Comparison of ENCODE assay signal across 19 cellular contexts in genomic region chr6:157182503-157183254, GRCh38.
A peak's percentile ranks its signal among the peaks of the same experiment; 100 is the strongest.
DNase-seq lines count a peak whose midpoint lies in the region; ATAC-seq and TF ChIP-seq lines count a peak whose summit lies in the region.
"Had no signal": no experiment of that assay in that cellular context is flagged by ENCODE, and none has a peak within 500 bp of the region (broad histone marks: within the 10 kb centered on the region; RNA-seq: fewer than 3 reads in every experiment).

No MANE protein-coding gene starts in this region.

- H3K27me3 ChIP-seq in CD4-positive, alpha-beta T cell (ENCODE audit: control insufficient read depth, insufficient read depth, low read length): no peaks in the 10 kb centered on the region
- H3K27me3 ChIP-seq in DND-41 (ENCODE audit: insufficient read depth, low read length, poor library complexity) (no peaks in the 10 kb centered on the region), BE2C (no peaks in the 10 kb centered on the region), prostate gland (replicated peaks; ENCODE audit: insufficient read depth) (no peaks in the 10 kb centered on the region)
- no peaks in the 10 kb centered on the region for H3K27me3 ChIP-seq in naive thymus-derived CD4-positive, alpha-beta T cell (ENCODE audit: control insufficient read depth in 2 of 2, insufficient read depth in 2 of 2, low read length in 2 of 2)
- H3K27me3 ChIP-seq: esophagus muscularis mucosa, right lobe of liver had no signal

- no peak overlapping the region for H3K4me3 Mint-ChIP-seq in CD4-positive, alpha-beta T cell
- H3K4me3 Mint-ChIP-seq in activated naive CD8-positive, alpha-beta T cell treated with anti-CD3 and anti-CD28 coated beads, Interleukin-2, amount 10 ng/mL, durations not matched to agents 7 days and 5 days: no peak overlapping the region
- H3K4me3 Mint-ChIP-seq in naive thymus-derived CD4-positive, alpha-beta T cell: no peak overlapping the region

- H3K4me1 Mint-ChIP-seq in CD4-positive, alpha-beta T cell (ENCODE audit: low read depth): peaks cover 21% of the 10 kb centered on the region
- peaks cover 8% of the 10 kb centered on the region for H3K4me1 Mint-ChIP-seq in activated naive CD8-positive, alpha-beta T cell treated with anti-CD3 and anti-CD28 coated beads, Interleukin-2, amount 10 ng/mL, durations not matched to agents 7 days and 5 days
- H3K4me1 Mint-ChIP-seq in naive thymus-derived CD4-positive, alpha-beta T cell: peaks cover 11 to 32% (median 22%) of the 10 kb centered on the region in 7 donors

- TF ChIP-seq POLR2A in prostate gland (IDR thresholded peaks at IDR 0.05): no peak

- no peaks in the 10 kb centered on the region for H3K9me3 ChIP-seq in CD4-positive, alpha-beta T cell (ENCODE audit: control insufficient read depth, low read length)
- H3K9me3 ChIP-seq in DND-41 (ENCODE audit: insufficient read depth, low read length, severe bottlenecking) (no peaks in the 10 kb centered on the region), BE2C (no peaks in the 10 kb centered on the region), prostate gland (no peaks in the 10 kb centered on the region)
- no peaks in the 10 kb centered on the region for H3K9me3 ChIP-seq in naive thymus-derived CD4-positive, alpha-beta T cell (ENCODE audit: control insufficient read depth in 2 of 3, low read length in 3 of 3)
- H3K9me3 ChIP-seq: esophagus muscularis mucosa, right lobe of liver, SK-N-SH had no signal

- H3K27ac Mint-ChIP-seq in CD4-positive, alpha-beta T cell: peak overlapping the region; percentile 52
- no peak overlapping the region for H3K27ac Mint-ChIP-seq in activated naive CD8-positive, alpha-beta T cell treated with anti-CD3 and anti-CD28 coated beads, Interleukin-2, amount 10 ng/mL, durations not matched to agents 7 days and 5 days
- peak overlapping the region in 6 of 9 donors; percentile 7 to 71 (median 59) for H3K27ac Mint-ChIP-seq in naive thymus-derived CD4-positive, alpha-beta T cell
- H3K27ac Mint-ChIP-seq: activated T-helper 2 cell treated with anti-CD3 and anti-CD28 coated beads, Interferon-gamma antibody, Interleukin-2, Interleukin-4, amounts not matched to agents 10 μg/mL and 5 μg/mL and 100 μg/mL, durations not matched to agents 14 hours and 24 hours and 36 hours had no signal

- DNase-seq in CD4-positive, alpha-beta T cell: no peak
- DNase-seq in DND-41 (no peak), BE2C (no peak), prostate gland (ENCODE audit: low spot score) (no peak), SIG-M5 (lab: John Stamatoyannopoulos, UW) (no peak)
- no peak for DNase-seq in activated naive CD8-positive, alpha-beta T cell treated with anti-CD3 and anti-CD28 coated beads, Interleukin-2, amount 10 ng/mL, durations not matched to agents 7 days and 5 days
- DNase-seq in naive thymus-derived CD4-positive, alpha-beta T cell: no peak
- DNase-seq in activated CD8-positive, alpha-beta memory T cell treated with anti-CD3 and anti-CD28 coated beads for 24 hours: no peak
- DNase-seq: activated CD4-positive, alpha-beta T cell treated with anti-CD3 and anti-CD28 coated beads, Interleukin-2, amount 50 U/mL, for 48 hours; glutamatergic neuron; mesenchymal stem cell; MM.1S; NCI-H187 treated with DMSO at 0.1 percent for 48 hours; NCI-H524 treated with DMSO at 0.1 percent for 48 hours; right lobe of liver; SK-N-SH; stimulated activated CD4-positive, alpha-beta T cell treated with anti-CD3 and anti-CD28 coated beads, Interleukin-1b, Interleukin-23, amount 100 ng/mL, for 48 hours had no signal

- no peaks in the 10 kb centered on the region for H3K79me2 ChIP-seq in DND-41 (ENCODE audit: insufficient read depth, low read length)

- H3K4me3 ChIP-seq in DND-41 (ENCODE audit: low read depth in 1 of 2, low read length in 2 of 2): no peak overlapping the region
- H3K4me3 ChIP-seq in naive thymus-derived CD4-positive, alpha-beta T cell (ENCODE audit: low read length): no peak overlapping the region
- no peak overlapping the region for H3K4me3 ChIP-seq in BE2C (ENCODE audit: low read depth, low read length)
- H3K4me3 ChIP-seq in prostate gland: no peak overlapping the region
- H3K4me3 ChIP-seq: esophagus muscularis mucosa, right lobe of liver had no signal

- CTCF ChIA-PET in CD4-positive, alpha-beta T cell (lab: Charles Lee): no interaction called here
- CTCF ChIA-PET in naive thymus-derived CD4-positive, alpha-beta T cell (lab: Charles Lee): interaction anchor here (0.7 kb wide), 1 partner anchor 54 kb away, joined by 3 read pairs; no protein-coding TSS in a partner anchor

- H3K27ac ChIP-seq in CD4-positive, alpha-beta T cell (ENCODE audit: low read depth, low read length): no peak overlapping the region
- H3K27ac ChIP-seq in DND-41 (ENCODE audit: low read length): no peak overlapping the region
- H3K27ac ChIP-seq in naive thymus-derived CD4-positive, alpha-beta T cell (ENCODE audit: low read depth, low read length): no peak overlapping the region
- H3K27ac ChIP-seq in prostate gland: no peak overlapping the region
- H3K27ac ChIP-seq: right lobe of liver had no signal

- peaks cover 85% of the 10 kb centered on the region for H3K36me3 Mint-ChIP-seq in CD4-positive, alpha-beta T cell (ENCODE audit: low read depth)
- H3K36me3 Mint-ChIP-seq in activated naive CD8-positive, alpha-beta T cell treated with anti-CD3 and anti-CD28 coated beads, Interleukin-2, amount 10 ng/mL, durations not matched to agents 7 days and 5 days: peaks cover 3% of the 10 kb centered on the region
- H3K36me3 Mint-ChIP-seq in naive thymus-derived CD4-positive, alpha-beta T cell: peaks cover 5 to 35% (median 11%) of the 10 kb centered on the region in 5 donors

- H4K20me1 ChIP-seq in DND-41 (ENCODE audit: insufficient read depth, low read length): peaks cover 5% of the 10 kb centered on the region; the same call in 1 of the 2 replicates

- H3K4me1 ChIP-seq in DND-41 (ENCODE audit: insufficient read depth, low read length) (no peaks in the 10 kb centered on the region), BE2C (peaks cover 10% of the 10 kb centered on the region; the same call in 1 of the 2 replicates), prostate gland (replicated peaks) (no peaks in the 10 kb centered on the region)
- peaks cover 0 to 7% of the 10 kb centered on the region in 2 donors for H3K4me1 ChIP-seq in naive thymus-derived CD4-positive, alpha-beta T cell (ENCODE audit: control insufficient read depth in 2 of 2, insufficient read depth in 2 of 2, low read length in 2 of 2)

- no peak overlapping the region for H3K4me2 ChIP-seq in DND-41 (ENCODE audit: insufficient read depth, low read length)
- H3K4me2 ChIP-seq: SK-N-SH had no signal

- POLR2A ChIA-PET in CD4-positive, alpha-beta T cell (lab: Charles Lee): no interaction called here
- POLR2A ChIA-PET in activated naive CD8-positive, alpha-beta T cell treated with anti-CD3 and anti-CD28 coated beads, Interleukin-2, amount 10 ng/mL, durations not matched to agents 7 days and 5 days (lab: Charles Lee): no interaction called here
- POLR2A ChIA-PET in naive thymus-derived CD4-positive, alpha-beta T cell (lab: Charles Lee): interaction anchor here (0.7 kb wide), 1 partner anchor 150 kb away, joined by 3 read pairs; no protein-coding TSS in a partner anchor

- TF ChIP-seq CTCF in CD4-positive, alpha-beta T cell (IDR thresholded peaks at IDR 0.05): no peak
- TF ChIP-seq CTCF in DND-41 (IDR thresholded peaks at IDR 0.05; ENCODE audit: borderline replicate concordance, extremely low read depth, low read length, poor library complexity, severe bottlenecking): no peak
- TF ChIP-seq CTCF in BE2C (IDR thresholded peaks at IDR 0.05; ENCODE audit: low read depth, low read length): no peak
- TF ChIP-seq CTCF in prostate gland (IDR thresholded peaks at IDR 0.05): no peak

- ATAC-seq in CD4-positive, alpha-beta T cell (ENCODE audit: poor library complexity): no peak
- peak; percentile 58; the same call in 2 of the 3 replicates for ATAC-seq in DND-41 (ENCODE audit: insufficient read depth, low read depth)
- ATAC-seq in activated naive CD8-positive, alpha-beta T cell treated with anti-CD3 and anti-CD28 coated beads, Interleukin-2, amount 10 ng/mL, durations not matched to agents 7 days and 5 days (ENCODE audit: low read depth): peak; percentile 11
- ATAC-seq in naive thymus-derived CD4-positive, alpha-beta T cell: peak; percentile 43

- H3K36me3 ChIP-seq in DND-41 (ENCODE audit: insufficient read depth, low read length): peaks cover 68% of the 10 kb centered on the region
- peaks cover 4 to 65% (median 6%) of the 10 kb centered on the region in 3 experiments for H3K36me3 ChIP-seq in naive thymus-derived CD4-positive, alpha-beta T cell (ENCODE audit: control insufficient read depth in 2 of 3, insufficient read depth in 3 of 3, low read length in 3 of 3)
- H3K36me3 ChIP-seq in BE2C: peaks cover 52% of the 10 kb centered on the region
- no peaks in the 10 kb centered on the region for H3K36me3 ChIP-seq in prostate gland

- no peak overlapping the region for H3K9ac ChIP-seq in DND-41 (ENCODE audit: low read depth, low read length)
- H3K9ac ChIP-seq: SK-N-SH had no signal

- no peaks in the 10 kb centered on the region for H3K27me3 Mint-ChIP-seq in CD4-positive, alpha-beta T cell
- H3K27me3 Mint-ChIP-seq in activated naive CD8-positive, alpha-beta T cell treated with anti-CD3 and anti-CD28 coated beads, Interleukin-2, amount 10 ng/mL, durations not matched to agents 7 days and 5 days: no peaks in the 10 kb centered on the region
- no peaks in the 10 kb centered on the region for H3K27me3 Mint-ChIP-seq in naive thymus-derived CD4-positive, alpha-beta T cell

- no peak overlapping the region for H2AFZ ChIP-seq in DND-41 (ENCODE audit: low read depth, low read length)

- WGBS in prostate gland: 81% methylated on average over 15 of the region's 15 CpGs

- intact Hi-C loops in CD4-positive, alpha-beta T cell (cut with DNase I, micrococcal nuclease): loop anchor here in 1 of 2 experiments (5.0 kb wide), 1 partner anchor 150 kb away; no protein-coding TSS in a partner anchor
- intact Hi-C loops in naive thymus-derived CD4-positive, alpha-beta T cell (cut with micrococcal nuclease): loop anchor here in 1 of 2 donors (5.0 kb wide), 1 partner anchor 400 kb away; no protein-coding TSS in a partner anchor
- intact Hi-C loops in prostate gland (cut with DNase I): loop anchor here (5.0 kb wide), 3 partner anchors 135 to 620 kb away; partner anchors contain the start of gene ARID1B

- H3K9me3 Mint-ChIP-seq in CD4-positive, alpha-beta T cell: no peaks in the 10 kb centered on the region
- no peaks in the 10 kb centered on the region for H3K9me3 Mint-ChIP-seq in activated naive CD8-positive, alpha-beta T cell treated with anti-CD3 and anti-CD28 coated beads, Interleukin-2, amount 10 ng/mL, durations not matched to agents 7 days and 5 days
- H3K9me3 Mint-ChIP-seq in naive thymus-derived CD4-positive, alpha-beta T cell: no peaks in the 10 kb centered on the region
- H3K9me3 Mint-ChIP-seq: activated T-helper 2 cell treated with anti-CD3 and anti-CD28 coated beads, Interferon-gamma antibody, Interleukin-2, Interleukin-4, amounts not matched to agents 10 μg/mL and 5 μg/mL and 100 μg/mL, durations not matched to agents 14 hours and 24 hours and 36 hours had no signal
